Comparison of ENCODE assay signal across 1 cellular context in genomic region chr6:119269266-119270103, GRCh38.
A peak's percentile ranks its signal among the peaks of the same experiment; 100 is the strongest.
TF ChIP-seq lines count a peak whose summit lies in the region.

No MANE protein-coding gene starts in this region.

TF ChIP-seq in HepG2, 621 proteins besides CTCF, POLR2A, EP300 and RAD21 (continued from another document):
- TF ChIP-seq UBTF (CRISPR knock-in tag; IDR thresholded peaks at IDR 0.05) (no peak), ZNF777 (CRISPR knock-in tag; IDR thresholded peaks at IDR 0.05) (no peak), ZNF572 (CRISPR knock-in tag; IDR thresholded peaks at IDR 0.05) (0 out of 2 replicates have a peak, but pooled peaks have one; percentile 30), ZBTB42 (CRISPR knock-in tag; IDR thresholded peaks at IDR 0.05) (no peak), ZNF737 (CRISPR knock-in tag; IDR thresholded peaks at IDR 0.05; ENCODE audit: borderline replicate concordance) (no peak), ZNF121 (CRISPR knock-in tag; IDR thresholded peaks at IDR 0.05) (peak; percentile 83), POLR2AphosphoS5 (IDR thresholded peaks at IDR 0.05; ENCODE audit: low read depth, low read length) (0 out of 2 replicates have a peak, but pooled peaks have one; percentile 19), AGO2 (optimal IDR thresholded peaks at IDR 0.05; ENCODE audit: low read depth, low read length) (peak; percentile 65), DMTF1 (CRISPR knock-in tag; IDR thresholded peaks at IDR 0.05) (no peak), EZH2 (conservative IDR thresholded peaks at IDR 0.05; ENCODE audit: low read depth, low read length) (no peak), ZNF687 (CRISPR knock-in tag; IDR thresholded peaks at IDR 0.05) (peak; percentile 40), TFAP4 (IDR thresholded peaks at IDR 0.05; ENCODE audit: borderline replicate concordance, low read depth) (no peak), ZC3H13 (CRISPR knock-in tag; IDR thresholded peaks at IDR 0.05) (0 out of 2 replicates have a peak, but pooled peaks have one; percentile 27), ATF6 (CRISPR knock-in tag; conservative IDR thresholded peaks at IDR 0.05) (no peak), ZNF501 (CRISPR knock-in tag; IDR thresholded peaks at IDR 0.05) (no peak), ZNF605 (CRISPR knock-in tag; IDR thresholded peaks at IDR 0.05) (0 out of 2 replicates have a peak, but pooled peaks have one; percentile 4), RBM22 (optimal IDR thresholded peaks at IDR 0.05; ENCODE audit: low read length) (peak; percentile 95), ZNF710 (CRISPR knock-in tag; IDR thresholded peaks at IDR 0.05; ENCODE audit: borderline replicate concordance) (0 out of 2 replicates have a peak, but pooled peaks have one; percentile 10)
